ENCODE assay signal across 11 cellular contexts in the genomic region with DNA sequence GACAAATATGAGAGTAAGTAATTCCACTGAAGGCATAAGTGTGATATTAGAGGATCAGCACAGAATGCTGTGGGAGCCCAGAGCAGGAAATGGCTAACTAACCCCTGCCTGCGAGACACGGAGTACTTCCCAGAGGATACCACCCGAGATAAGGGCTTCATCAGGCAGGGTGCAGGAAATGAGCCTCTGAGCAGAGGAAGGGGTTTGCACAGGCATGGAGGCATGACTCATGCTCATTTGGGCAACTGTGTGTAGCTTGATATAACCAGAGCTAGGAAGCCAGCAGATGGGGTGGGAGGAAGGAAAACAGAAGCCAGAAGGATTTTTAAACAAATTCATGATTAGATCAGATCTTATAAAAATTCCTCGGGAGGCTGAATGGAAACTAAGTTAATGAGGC.
DNase-seq lines count a peak whose midpoint lies in the region; ATAC-seq and TF ChIP-seq lines count a peak whose summit lies in the region.
"Had no signal": no experiment of that assay in that cellular context is flagged by ENCODE, and none has a peak within 500 bp of the region (broad histone marks: within the 10 kb centered on the region; RNA-seq: fewer than 3 reads in every experiment).

No MANE protein-coding gene starts in this region.

- peak; percentile 53 to 54 for ATAC-seq in activated T-cell treated with anti-CD3 and anti-CD28 coated beads, Interleukin-2, amount 50 U/mL, for 4 hours
- ATAC-seq in PC-3 (peak; percentile 99), esophagus mucosa (peak; percentile 62), GM18868 (IDR thresholded peaks at IDR 0.05; ENCODE audit: unreplicated experiment) (no peak)

- H3K36me3 ChIP-seq in PC-3 (ENCODE audit: low read depth, low read length) (no peaks in the 10 kb centered on the region), skeletal muscle satellite cell (ENCODE audit: insufficient read depth, low read length) (no peaks in the 10 kb centered on the region)

- H3K9me2 ChIP-seq in PC-3 (replicated peaks; ENCODE audit: low read length) = no peaks in the 10 kb centered on the region

- DNase-seq in activated T-cell treated with anti-CD3 and anti-CD28 coated beads, Interleukin-2, amount 50 U/mL, for 4 hours = no peak
- no peak for DNase-seq in activated T-cell treated with anti-CD3 and anti-CD28 coated beads, Interleukin-2, amount 50 U/mL, for 48 hours
- DNase-seq in PC-3 (peak; percentile 85), mucosa of gallbladder (ENCODE audit: low spot score) (no peak), NCI-H2107 (lab: John Stamatoyannopoulos, UW) (no peak)
- DNase-seq: immature natural killer cell had no signal

- intact Hi-C loops in PC-3 (cut with micrococcal nuclease) = no loop called here

- peak overlapping the region; percentile 15; the same call in 1 of the 2 replicates for H2AFZ ChIP-seq in PC-3 (ENCODE audit: low read length)

- peaks cover 5% of the 10 kb centered on the region for H3K4me1 Mint-ChIP-seq in activated T-cell treated with anti-CD3 and anti-CD28 coated beads, Interleukin-2, amount 50 U/mL, for 4 hours (ENCODE audit: low read depth)

- H3K4me2 ChIP-seq in PC-3 (ENCODE audit: low read length) (peak overlapping the region; percentile 78), skeletal muscle satellite cell (ENCODE audit: low read length) (peak overlapping the region; percentile 13)

- TF ChIP-seq CTCF in PC-3 (conservative IDR thresholded peaks at IDR 0.05; ENCODE audit: low read depth, low read length) = no peak

- H3K4me1 ChIP-seq in PC-3 (ENCODE audit: insufficient read depth, low read length) = peaks cover 21% of the 10 kb centered on the region
- H3K4me1 ChIP-seq in skeletal muscle satellite cell (ENCODE audit: control insufficient read depth, insufficient read depth, low read length) = peaks cover 12% of the 10 kb centered on the region

- peak overlapping the region; percentile 38; the same call in 1 of the 2 replicates for H3K4me3 ChIP-seq in PC-3 (ENCODE audit: low read length)
- H3K4me3 ChIP-seq in skeletal muscle satellite cell (ENCODE audit: low read length) = no peak overlapping the region

- peaks cover 4% of the 10 kb centered on the region for H3F3A ChIP-seq in PC-3 (ENCODE audit: low read length, unreplicated experiment)

- no peaks in the 10 kb centered on the region for H3K79me2 ChIP-seq in PC-3 (ENCODE audit: low read length)

- no peaks in the 10 kb centered on the region for H3K27me3 Mint-ChIP-seq in activated T-cell treated with anti-CD3 and anti-CD28 coated beads, Interleukin-2, amount 50 U/mL, for 4 hours (ENCODE audit: low read depth)
- H3K27me3 Mint-ChIP-seq: activated naive CD8-positive, alpha-beta T cell had no signal

- H3K36me3 Mint-ChIP-seq in activated T-cell treated with anti-CD3 and anti-CD28 coated beads, Interleukin-2, amount 50 U/mL, for 4 hours (ENCODE audit: insufficient read depth) = peaks cover 2% of the 10 kb centered on the region
- H3K36me3 Mint-ChIP-seq: CD14-positive monocyte had no signal

- H4K20me1 ChIP-seq in PC-3 (ENCODE audit: low read length) = no peaks in the 10 kb centered on the region

- H3K4me3 Mint-ChIP-seq in activated T-cell treated with anti-CD3 and anti-CD28 coated beads, Interleukin-2, amount 50 U/mL, for 4 hours = no peak overlapping the region
- H3K4me3 Mint-ChIP-seq: activated naive CD8-positive, alpha-beta T cell; immature natural killer cell had no signal

- H3K27me3 ChIP-seq in PC-3 (ENCODE audit: low read length) = no peaks in the 10 kb centered on the region
- no peaks in the 10 kb centered on the region for H3K27me3 ChIP-seq in skeletal muscle satellite cell (ENCODE audit: control insufficient read depth, insufficient read depth, low read length)

- POLR2A ChIA-PET in PC-3 (lab: Charles Lee; ENCODE audit: unreplicated experiment) = interaction anchor here (0.6 kb wide), 1 partner anchor 27 kb away, joined by 7 read pairs; no protein-coding TSS in a partner anchor

- H3K9ac ChIP-seq in PC-3 (ENCODE audit: low read length) (0 out of 2 replicates have a peak overlapping the region, but pooled peaks have one; percentile 24), skeletal muscle satellite cell (ENCODE audit: low read depth, low read length) (no peak overlapping the region)

- peak overlapping the region; percentile 65 for H3K27ac ChIP-seq in PC-3 (ENCODE audit: low read length)

- CTCF ChIA-PET in PC-3 (lab: Charles Lee) = no interaction called here

- H3K9me3 ChIP-seq in PC-3 (ENCODE audit: low read length) = no peaks in the 10 kb centered on the region
- no peaks in the 10 kb centered on the region for H3K9me3 ChIP-seq in skeletal muscle satellite cell (replicated peaks; ENCODE audit: low read length)

- peaks cover 7% of the 10 kb centered on the region for H3K9me3 Mint-ChIP-seq in activated T-cell treated with anti-CD3 and anti-CD28 coated beads, Interleukin-2, amount 50 U/mL, for 4 hours

- BruUV-seq in PC-3 (replicated peaks; lab: Mats Ljungman, UMichigan) = no TSS peak
